ENCODE assay signal across 11 cellular contexts in the genomic region with DNA sequence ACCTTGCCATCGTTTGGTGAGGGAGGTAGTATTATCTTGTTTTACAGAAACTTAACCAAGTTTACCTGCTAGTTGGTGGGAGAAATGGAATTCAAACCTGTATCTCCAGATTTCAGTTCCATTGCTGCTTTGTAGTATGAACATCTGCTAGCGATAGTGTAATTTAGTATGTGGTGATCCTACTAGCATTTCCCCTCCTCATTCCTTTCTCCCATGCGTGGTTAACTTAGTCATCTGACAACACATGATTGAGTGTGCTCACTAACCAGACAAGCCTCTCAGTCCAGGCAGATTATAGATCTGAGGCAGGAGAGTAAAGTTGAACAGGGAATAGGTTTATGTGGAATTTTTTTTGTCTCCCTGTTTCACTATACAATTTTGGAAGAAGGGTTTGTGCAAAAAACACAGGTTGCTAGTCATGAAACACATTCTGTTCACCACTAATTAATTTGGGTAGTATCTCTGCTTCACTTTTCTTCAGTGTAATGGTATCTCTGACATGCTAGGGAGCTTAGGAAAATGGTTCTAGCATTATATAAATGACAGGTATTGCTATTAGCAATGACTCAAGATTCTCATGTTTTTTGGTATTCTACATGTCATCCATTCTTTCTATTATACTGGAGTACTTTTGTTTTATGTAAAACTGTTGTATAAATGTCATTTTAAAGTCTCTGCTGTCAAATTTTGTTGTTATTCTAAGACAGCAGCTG. TPM values are rescaled to one million over a fixed set of nuclear protein-coding genes. Genes with fewer than 3 reads are reported as not detected.
DNase-seq lines count a peak whose midpoint lies in the region; ATAC-seq, FAIRE-seq and TF ChIP-seq lines count a peak whose summit lies in the region.
"Had no signal": no experiment of that assay in that cellular context is flagged by ENCODE, and none has a peak within 500 bp of the region (broad histone marks: within the 10 kb centered on the region; RNA-seq: fewer than 3 reads in every experiment).

No MANE protein-coding gene starts in this region.

- H3K4me1 Mint-ChIP-seq in memory B cell, result peaks cover 41% of the 10 kb centered on the region

- H3K79me2 ChIP-seq in K562 (ENCODE audit: control insufficient read depth, insufficient read depth, low read length), result peaks cover 56% of the 10 kb centered on the region

- peaks cover 35% of the 10 kb centered on the region; the same call in 1 of the 2 replicates for H4K20me1 ChIP-seq in K562 (replicated peaks; ENCODE audit: control insufficient read depth, insufficient read depth, low read length)

- H3K4me2 ChIP-seq in K562 (ENCODE audit: insufficient read depth, low read length), result no peak overlapping the region

- POLR2A ChIA-PET in K562 (lab: Yijun Ruan, JAX), result interaction anchor here (0.9 kb wide), 1 partner anchor 48 kb away, joined by 4 read pairs; no protein-coding TSS in a partner anchor

- intact Hi-C loops in K562 (cut with micrococcal nuclease), result no loop called here

- no peak overlapping the region for H3K4me3 Mint-ChIP-seq in memory B cell
- H3K4me3 Mint-ChIP-seq: activated naive CD8-positive, alpha-beta T cell treated with anti-CD3 and anti-CD28 coated beads, Interleukin-2, amount 10 ng/mL, durations not matched to agents 7 days and 5 days; stimulated activated naive CD8-positive, alpha-beta T cell treated with anti-CD3 and anti-CD28 coated beads, Interleukin-15, Interleukin-2, amounts not matched to agents 100 ng/mL and 50 ng/mL, for 24 hours had no signal

- H3K27me3 ChIP-seq in K562 (ENCODE audit: control insufficient read depth in 2 of 2, insufficient read depth in 2 of 2, low read length in 2 of 2), result no peaks in the 10 kb centered on the region
- H3K27me3 ChIP-seq: Peyer's patch had no signal

- DNase-seq in AG10803 (ENCODE audit: low read depth) (peak; percentile 88), K562 (ENCODE audit: extremely low read depth in 1 of 4, low spot score in 3 of 4) (peak; percentile 13 to 28 (median 20)), memory B cell (ENCODE audit: low spot score in 2 of 2) (no peak), NCI-H2227 (lab: John Stamatoyannopoulos, UW; ENCODE audit: unreplicated experiment) (no peak), coronary artery (ENCODE audit: low spot score) (no peak)
- DNase-seq: activated naive CD8-positive, alpha-beta T cell treated with anti-CD3 and anti-CD28 coated beads, Interleukin-2, amount 10 ng/mL, durations not matched to agents 7 days and 5 days; Peyer's patch had no signal

- in situ Hi-C loops in K562 (cut with MboI), result no loop called here

- TF ChIP-seq EP300 in K562 (IDR thresholded peaks at IDR 0.05; ENCODE audit: low read length), result no peak

- no peak overlapping the region for H3K4me3 ChIP-seq in AG10803 (ENCODE audit: low read length)
- no peak overlapping the region for H3K4me3 ChIP-seq in K562
- no peak overlapping the region for H3K4me3 ChIP-seq in coronary artery
- H3K4me3 ChIP-seq: Peyer's patch had no signal

- FAIRE-seq in K562 (lab: Jason Lieb, UNC), result peak; percentile 26

- no peak overlapping the region for H3K9ac ChIP-seq in K562 (ENCODE audit: insufficient read depth in 1 of 2, low read depth in 2 of 2, low read length in 2 of 2)

- no peaks in the 10 kb centered on the region for H3K27me3 Mint-ChIP-seq in memory B cell
- H3K27me3 Mint-ChIP-seq: activated naive CD8-positive, alpha-beta T cell treated with anti-CD3 and anti-CD28 coated beads, Interleukin-2, amount 10 ng/mL, durations not matched to agents 7 days and 5 days; stimulated activated naive CD8-positive, alpha-beta T cell treated with anti-CD3 and anti-CD28 coated beads, Interleukin-15, Interleukin-2, amounts not matched to agents 100 ng/mL and 50 ng/mL, for 24 hours had no signal

- H3K9me3 ChIP-seq in K562 (replicated peaks; ENCODE audit: control insufficient read depth, insufficient read depth, low read depth, low read length), result no peaks in the 10 kb centered on the region
- H3K9me3 ChIP-seq: Peyer's patch had no signal

- TF ChIP-seq CTCF in AG10803 (conservative IDR thresholded peaks at IDR 0.05; ENCODE audit: low read length) (no peak), K562 (IDR thresholded peaks at IDR 0.05 in 2 of 3, conservative IDR thresholded peaks at IDR 0.05 in 1 of 3; ENCODE audit: insufficient read depth in 2 of 3, low read depth in 1 of 3, low read length in 3 of 3) (no peak), coronary artery (IDR thresholded peaks at IDR 0.05) (no peak)

- ATAC-seq in HG03039 (IDR thresholded peaks at IDR 0.05; ENCODE audit: unreplicated experiment) (peak; percentile 48), K562 (peak; percentile 52; the same call in 2 of the 3 replicates), memory B cell (ENCODE audit: low read depth) (no peak), HG03457 (IDR thresholded peaks at IDR 0.05; ENCODE audit: unreplicated experiment) (no peak), GM21529 (IDR thresholded peaks at IDR 0.05; ENCODE audit: unreplicated experiment) (no peak)

- no peak for TF ChIP-seq RAD21 in K562 (CRISPR knock-in tag; conservative IDR thresholded peaks at IDR 0.05 in 1 of 2, IDR thresholded peaks at IDR 0.05 in 1 of 2)

- CTCF ChIA-PET in K562 (lab: Yijun Ruan, JAX; ENCODE audit: low intra/inter-chr PET ratio), result interaction anchor here (0.5 kb wide), 1 partner anchor 429 kb away, joined by 3 read pairs; the partner anchor contains the start of gene SMIM20

- BruUV-seq in K562 (replicated peaks; lab: Mats Ljungman, UMichigan), result no TSS peak

- H3K27ac Mint-ChIP-seq in memory B cell, result peak overlapping the region; percentile 45
- H3K27ac Mint-ChIP-seq: activated naive CD8-positive, alpha-beta T cell treated with anti-CD3 and anti-CD28 coated beads, Interleukin-2, amount 10 ng/mL, durations not matched to agents 7 days and 5 days; stimulated activated naive CD8-positive, alpha-beta T cell treated with anti-CD3 and anti-CD28 coated beads, Interleukin-15, Interleukin-2, amounts not matched to agents 100 ng/mL and 50 ng/mL, for 24 hours had no signal

- H3K36me3 Mint-ChIP-seq in memory B cell, result peaks cover 2% of the 10 kb centered on the region

- no peaks in the 10 kb centered on the region for H3K9me1 ChIP-seq in K562 (ENCODE audit: control insufficient read depth, insufficient read depth, low read length)

- peaks cover 0 to 14% of the 10 kb centered on the region in 2 experiments; a peak in 3 of 5 replicates for H3K4me1 ChIP-seq in K562 (replicated peaks in 1 of 2; ENCODE audit: control insufficient read depth in 2 of 2, insufficient read depth in 2 of 2, low read length in 2 of 2)

- no peak overlapping the region for H2AFZ ChIP-seq in K562 (ENCODE audit: low read depth, low read length)

- H3K27ac ChIP-seq in K562 (ENCODE audit: extremely low read depth, low read depth, low read length) (no peak overlapping the region), coronary artery (no peak overlapping the region)
- H3K27ac ChIP-seq: Peyer's patch had no signal

- H3K36me3 ChIP-seq in K562 (ENCODE audit: control insufficient read depth, insufficient read depth, low read length), result no peaks in the 10 kb centered on the region
- H3K36me3 ChIP-seq: Peyer's patch had no signal

- TF ChIP-seq POLR2A in K562 (conservative IDR thresholded peaks at IDR 0.05), result no peak

- 13% methylated on average over 3 of the region's 3 CpGs for WGBS in K562 (ENCODE audit: insufficient coverage, low coverage, missing lambda C conversion rate)

- no peaks in the 10 kb centered on the region for H3K9me3 Mint-ChIP-seq in memory B cell
- H3K9me3 Mint-ChIP-seq: activated naive CD8-positive, alpha-beta T cell treated with anti-CD3 and anti-CD28 coated beads, Interleukin-2, amount 10 ng/mL, durations not matched to agents 7 days and 5 days; stimulated activated naive CD8-positive, alpha-beta T cell treated with anti-CD3 and anti-CD28 coated beads, Interleukin-15, Interleukin-2, amounts not matched to agents 100 ng/mL and 50 ng/mL, for 24 hours had no signal

TF ChIP-seq in K562, 482 proteins besides CTCF, POLR2A, EP300 and RAD21 (continues in another document):
- TF ChIP-seq LEF1 (IDR thresholded peaks at IDR 0.05) (no peak), CBFA2T3 (IDR thresholded peaks at IDR 0.05) (peak; percentile 47; the same call in 1 of the 2 replicates), E2F3 (CRISPR knock-in tag; IDR thresholded peaks at IDR 0.05) (no peak), MAZ (CRISPR knock-in tag; conservative IDR thresholded peaks at IDR 0.05 in 1 of 2, IDR thresholded peaks at IDR 0.05 in 1 of 2) (no peak)

RNA-seq across cellular contexts. Expression of gene RBPJ, which starts 21.7 kb away (rescaled TPM):
- 42.6 and 112 TPM in 2 replicates for total RNA-seq in K562 (2011; cell fraction: chromatin; rRNA removed; ENCODE audit: low replicate concordance)
- total RNA-seq in K562 (2011; cell fraction: nucleolus; rRNA removed), result 20.7 and 32.6 TPM in 2 replicates
- 51.7 and 79.9 TPM in 2 replicates for total RNA-seq in K562 (2011; cell fraction: nucleoplasm; rRNA removed)
- total RNA-seq in K562 (2014; rRNA removed), result 17.2 and 18.7 TPM in 2 replicates
- total RNA-seq in K562 (2014; rRNA removed; fragmentation: Illumina TruSeq; extraction: Trizol), result 33.8 and 42.0 TPM in 2 replicates
- total RNA-seq in K562 (2015; rRNA removed; fragmentation: Illumina TruSeq; extraction: Trizol), result 31.0 and 31.1 TPM in 2 replicates
- total RNA-seq in K562 (2021), result 39.2 and 41.1 TPM in 2 replicates
- polyA plus RNA-seq in K562 (2011; rRNA removed), result 45.3 and 49.4 TPM in 2 replicates
- polyA plus RNA-seq in K562 (2011; cell fraction: cytosol; rRNA removed), result 19.7 and 26.7 TPM in 2 replicates
- polyA plus RNA-seq in K562 (2011; cell fraction: nucleus; rRNA removed), result 56.4 and 81.3 TPM in 2 replicates
- 17.7 and 24.6 TPM in 2 replicates for polyA plus RNA-seq in K562 (2012)
- polyA plus RNA-seq in K562 (2014; fragmentation: Illumina TruSeq; extraction: Trizol), result 39.4 and 41.5 TPM in 2 replicates
- 10 to 100 TPM; 23.1 to 42.0 TPM for polyA plus RNA-seq in K562 (2014; fragmentation: Nextera tagmentation; extraction: Ambion mirVana)
- 25.1 and 30.4 TPM in 2 replicates for polyA plus RNA-seq in K562 (2014; rRNA removed)
- polyA minus RNA-seq in K562 (2011; rRNA and poly(A)+ RNA removed), result 65.0 and 78.4 TPM in 2 replicates
- polyA minus RNA-seq in K562 (2011; cell fraction: cytosol; rRNA and poly(A)+ RNA removed), result 20.5 and 23.4 TPM in 2 replicates
- 33.7 and 71.9 TPM in 2 replicates for polyA minus RNA-seq in K562 (2011; cell fraction: nucleus; rRNA and poly(A)+ RNA removed)

Comparison
In these comparisons a context has a peak if more than half of its experiments do, and no peak if none do; other contexts are left out.
1. DNase-seq: peak in AG10803 (single experiment) and K562 (4 of 4); none in memory B cell (0 of 2), NCI-H2227 (single experiment) and coronary artery (single experiment).
2. ATAC-seq: peak in HG03039 (single experiment) and K562 (single experiment); none in memory B cell (single experiment), HG03457 (single experiment) and GM21529 (single experiment).